In the genomic region with DNA sequence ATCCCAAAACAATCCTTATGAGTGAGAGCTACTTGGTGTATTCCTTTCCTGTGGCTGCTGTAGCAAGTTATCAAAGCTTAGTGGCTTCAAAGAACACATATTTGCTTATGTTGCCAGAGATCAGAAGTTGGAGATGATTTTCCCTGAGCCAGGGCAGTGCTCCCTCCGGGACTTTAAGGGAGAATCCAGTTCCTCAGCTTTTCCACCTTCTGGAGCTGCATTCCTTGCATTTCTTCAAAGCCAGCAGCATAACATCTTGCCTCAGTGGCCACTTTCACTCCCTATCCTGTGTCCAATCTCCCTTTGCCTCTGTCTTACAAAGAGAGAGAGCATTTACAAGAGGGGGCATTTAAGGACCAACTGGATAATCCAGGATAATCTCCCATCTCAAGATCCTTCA, we compare ENCODE assay signal across 16 cellular contexts. TPM values are rescaled to one million over a fixed set of nuclear protein-coding genes. Genes with fewer than 3 reads are reported as not detected.
A peak's percentile ranks its signal among the peaks of the same experiment; 100 is the strongest.
DNase-seq lines count a peak whose midpoint lies in the region; ATAC-seq and TF ChIP-seq lines count a peak whose summit lies in the region.
"Had no signal": no experiment of that assay in that cellular context is flagged by ENCODE, and none has a peak within 500 bp of the region (broad histone marks: within the 10 kb centered on the region; RNA-seq: fewer than 3 reads in every experiment).

No MANE protein-coding gene starts in this region.

- POLR2A ChIA-PET in Caco-2 (lab: Charles Lee): no interaction called here

- H3K27me3 ChIP-seq in Caco-2 (replicated peaks; ENCODE audit: control insufficient read depth, insufficient read depth, low read length) (no peaks in the 10 kb centered on the region), dorsolateral prefrontal cortex (no peaks in the 10 kb centered on the region), neural progenitor cell (no peaks in the 10 kb centered on the region)
- H3K27me3 ChIP-seq: BLaER1 had no signal

- no peak overlapping the region for H2AFZ ChIP-seq in neural progenitor cell (replicated peaks)

- CTCF ChIA-PET in Caco-2 (lab: Charles Lee): interaction anchor here (0.7 kb wide), 1 partner anchor 348 kb away, joined by 3 read pairs; no protein-coding TSS in a partner anchor

- H3K27ac ChIP-seq in dorsolateral prefrontal cortex (peak overlapping the region in 31 of 59 donors; percentile 12 to 80 (median 46)), neural progenitor cell (no peak overlapping the region)
- H3K27ac ChIP-seq: BLaER1 had no signal

- H3K4me1 Mint-ChIP-seq in Caco-2 (ENCODE audit: low read depth, unreplicated experiment): peaks cover 13% of the 10 kb centered on the region
- peaks cover 11% of the 10 kb centered on the region for H3K4me1 Mint-ChIP-seq in neural progenitor cell

- TF ChIP-seq CTCF in Caco-2 (IDR thresholded peaks at IDR 0.05; ENCODE audit: insufficient read depth in 1 of 2, low read depth in 1 of 2, low read length in 1 of 2, severe bottlenecking in 1 of 2, unreplicated experiment in 1 of 2): no peak
- no peak for TF ChIP-seq CTCF in dorsolateral prefrontal cortex (IDR thresholded peaks at IDR 0.05 in 54 of 56, conservative IDR thresholded peaks at IDR 0.05 in 2 of 56; ENCODE audit: low read depth in 1 of 56, partially characterized antibody in 56 of 56)
- no peak for TF ChIP-seq CTCF in neural progenitor cell (IDR thresholded peaks at IDR 0.05)

- H3K9ac ChIP-seq in neural progenitor cell: no peak overlapping the region
- H3K9ac ChIP-seq: BLaER1 had no signal

- ATAC-seq in HG02852 (IDR thresholded peaks at IDR 0.05; ENCODE audit: unreplicated experiment): no peak
- ATAC-seq: HCT116 had no signal

- H3K4me3 ChIP-seq in Caco-2 (ENCODE audit: low read depth, low read length): no peak overlapping the region
- H3K4me3 ChIP-seq in dorsolateral prefrontal cortex: no peak overlapping the region
- H3K4me3 ChIP-seq in neural progenitor cell: no peak overlapping the region
- H3K4me3 ChIP-seq: BLaER1 had no signal

- H3K9me3 ChIP-seq in Caco-2 (no peaks in the 10 kb centered on the region), neural progenitor cell (ENCODE audit: low read depth) (no peaks in the 10 kb centered on the region)
- H3K9me3 ChIP-seq: BLaER1 had no signal

- H3K27ac Mint-ChIP-seq in Caco-2 (ENCODE audit: unreplicated experiment): peak overlapping the region; percentile 30
- peak overlapping the region; percentile 76 for H3K27ac Mint-ChIP-seq in neural progenitor cell

- H3K36me3 ChIP-seq in Caco-2 (ENCODE audit: control insufficient read depth, insufficient read depth, low read length): no peaks in the 10 kb centered on the region
- no peaks in the 10 kb centered on the region for H3K36me3 ChIP-seq in neural progenitor cell

- H3K4me3 Mint-ChIP-seq in Caco-2 (ENCODE audit: unreplicated experiment) (no peak overlapping the region), neural progenitor cell (no peak overlapping the region)
- H3K4me3 Mint-ChIP-seq: IgD-negative memory B cell had no signal

- H3F3A ChIP-seq in neural progenitor cell (ENCODE audit: low read depth): no peaks in the 10 kb centered on the region

- intact Hi-C loops in Caco-2 (cut with micrococcal nuclease; ENCODE audit: unreplicated experiment): loop anchor here (2.0 kb wide), 2 partner anchors 42 to 48 kb away; no protein-coding TSS in a partner anchor
- intact Hi-C loops in dorsolateral prefrontal cortex (cut with DNase I): no loop called here
- intact Hi-C loops in head of caudate nucleus (cut with DNase I): no loop called here

- peaks cover 23% of the 10 kb centered on the region for H3K4me1 ChIP-seq in Caco-2
- H3K4me1 ChIP-seq in neural progenitor cell: no peaks in the 10 kb centered on the region
- H3K4me1 ChIP-seq: BLaER1 had no signal

- no peaks in the 10 kb centered on the region for H4K20me1 ChIP-seq in neural progenitor cell (ENCODE audit: low read depth)
- H4K20me1 ChIP-seq: BLaER1 had no signal

- BruUV-seq in Caco-2 (replicated peaks; lab: Mats Ljungman, UMichigan): no TSS peak

- H3K9me3 Mint-ChIP-seq in Caco-2 (ENCODE audit: unreplicated experiment) (no peaks in the 10 kb centered on the region), neural progenitor cell (no peaks in the 10 kb centered on the region)
- H3K9me3 Mint-ChIP-seq: IgD-negative memory B cell had no signal

- DNase-seq in Caco-2: peak; percentile 52 to 61
- peak; percentile 7 for DNase-seq in NCI-H82 treated with DMSO at 0.1 percent for 48 hours (lab: John Stamatoyannopoulos, UW; ENCODE audit: unreplicated experiment)
- no peak for DNase-seq in dorsolateral prefrontal cortex
- DNase-seq in neural progenitor cell (ENCODE audit: low spot score): no peak
- no peak for DNase-seq in stimulated activated CD4-positive, alpha-beta T cell treated with anti-CD3 and anti-CD28 coated beads, Interleukin-2, amount 100 ng/mL, for 24 hours
- DNase-seq in amygdala (lab: John Stamatoyannopoulos, UW): no peak
- DNase-seq in head of caudate nucleus: no peak
- DNase-seq: 8988T, AML-193, Calu3, DMS79 had no signal

- no peak overlapping the region for H3K4me2 ChIP-seq in neural progenitor cell
- H3K4me2 ChIP-seq: BLaER1 had no signal

- H3K79me2 ChIP-seq in neural progenitor cell (ENCODE audit: low read depth): no peaks in the 10 kb centered on the region

- no peaks in the 10 kb centered on the region for H3K27me3 Mint-ChIP-seq in Caco-2 (ENCODE audit: insufficient read depth, unreplicated experiment)
- peaks cover 6% of the 10 kb centered on the region for H3K27me3 Mint-ChIP-seq in neural progenitor cell (ENCODE audit: insufficient read depth, low read depth)
- H3K27me3 Mint-ChIP-seq: IgD-negative memory B cell had no signal

- H3K36me3 Mint-ChIP-seq in Caco-2 (ENCODE audit: insufficient read depth, unreplicated experiment): no peaks in the 10 kb centered on the region
- no peaks in the 10 kb centered on the region for H3K36me3 Mint-ChIP-seq in neural progenitor cell

RNA-seq across cellular contexts. Expression of a gene that starts 33.7 kb away (rescaled TPM):
- not detected in 2 replicates for total RNA-seq in Caco-2 (2022)
- 100 to 1,000 TPM in 20 of 120 experiments, 10 to 100 TPM in 100; 21.6 to 148 (median 62.3) TPM for total RNA-seq in dorsolateral prefrontal cortex
- 0.46 and 0.71 TPM in 2 replicates for total RNA-seq in neural progenitor cell (ENCODE audit: low replicate concordance)
- total RNA-seq: Calu3, HT-29 had no signal

RNA-seq across cellular contexts. Expression of a gene that starts 43.6 kb away (rescaled TPM):
- total RNA-seq in Caco-2 (2022): 40.4 and 44.7 TPM in 2 replicates
- 10 to 100 TPM in 98 of 120 experiments, 1 to 10 TPM in 22; 7.6 to 21.4 (median 12.6) TPM for total RNA-seq in dorsolateral prefrontal cortex
- total RNA-seq in neural progenitor cell (ENCODE audit: low replicate concordance): 10.3 and 30.7 TPM in 2 replicates

Comparison
In these comparisons a context has a peak if more than half of its experiments do, and no peak if none do; other contexts are left out.
1. DNase-seq: peak in Caco-2 (2 of 2) and NCI-H82 treated with DMSO at 0.1 percent for 48 hours (single experiment); none in dorsolateral prefrontal cortex (0 of 10), neural progenitor cell (single experiment), stimulated activated CD4-positive, alpha-beta T cell treated with anti-CD3 and anti-CD28 coated beads, Interleukin-2, amount 100 ng/mL, for 24 hours (0 of 2), amygdala (0 of 56) and head of caudate nucleus (0 of 42).
2. RNA of a gene that starts 33.7 kb away (total RNA-seq): 21.6 to 148 TPM in dorsolateral prefrontal cortex; 0.46 to 0.71 TPM in neural progenitor cell and not detected in Caco-2; every median in the first group is over 10 times any median in the second.